In the genomic region with DNA sequence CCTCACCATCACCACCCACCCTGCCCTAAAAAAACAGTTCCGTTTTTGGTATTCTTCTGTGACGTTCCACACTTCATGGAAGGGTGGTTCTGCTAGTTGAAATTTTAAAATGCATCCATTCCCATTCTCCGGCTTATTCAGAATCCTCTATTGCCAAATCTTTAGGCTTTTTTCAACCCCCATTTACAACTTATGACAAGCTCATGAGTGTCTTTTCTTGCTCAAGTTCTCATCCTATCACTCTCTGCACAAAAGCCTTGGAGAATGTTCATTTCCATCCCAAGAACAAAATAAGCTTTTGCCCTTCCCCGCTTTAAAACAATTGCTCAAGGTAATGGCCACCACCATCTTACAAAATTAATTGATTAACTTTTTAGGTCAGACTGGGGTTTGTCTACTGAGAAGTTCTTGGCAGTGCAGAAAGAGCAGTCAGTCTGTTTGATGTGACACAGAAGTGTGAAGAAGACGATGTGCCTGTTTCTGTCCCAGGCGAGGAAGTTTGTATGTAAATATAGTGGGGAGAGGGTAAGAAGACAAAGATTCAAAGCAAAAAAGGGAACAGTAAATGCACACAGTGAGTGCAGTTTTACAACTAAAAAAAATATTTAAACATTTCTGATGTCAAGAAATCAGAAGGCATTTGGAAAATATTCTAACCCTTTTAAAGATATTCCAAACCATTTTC, we compare ENCODE assay signal across 13 cellular contexts.
DNase-seq lines count a peak whose midpoint lies in the region; ATAC-seq, FAIRE-seq and TF ChIP-seq lines count a peak whose summit lies in the region.
"Had no signal": no experiment of that assay in that cellular context is flagged by ENCODE, and none has a peak within 500 bp of the region (broad histone marks: within the 10 kb centered on the region; RNA-seq: fewer than 3 reads in every experiment).

No MANE protein-coding gene starts in this region.

- H3K4me3 Mint-ChIP-seq in astrocyte (ENCODE audit: unreplicated experiment): no peak overlapping the region
- no peak overlapping the region for H3K4me3 Mint-ChIP-seq in activated T-helper 1 cell treated with anti-CD3 and anti-CD28 coated beads, Interleukin-12 subunit alpha, Interleukin-12 subunit beta, Interleukin-2, Interleukin-4 antibody, amounts not matched to agents 30 ng/mL and 10 ng/mL and 1 ng/mL, durations not matched to agents 14 hours and 24 hours and 36 hours
- H3K4me3 Mint-ChIP-seq in CD4-positive, alpha-beta T cell: no peak overlapping the region

- H3K36me3 Mint-ChIP-seq in astrocyte (ENCODE audit: low read depth, unreplicated experiment): peaks cover 13% of the 10 kb centered on the region
- H3K36me3 Mint-ChIP-seq in activated T-helper 1 cell treated with anti-CD3 and anti-CD28 coated beads, Interleukin-12 subunit alpha, Interleukin-12 subunit beta, Interleukin-2, Interleukin-4 antibody, amounts not matched to agents 30 ng/mL and 10 ng/mL and 1 ng/mL, durations not matched to agents 14 hours and 24 hours and 36 hours (ENCODE audit: low read depth): peaks cover 2% of the 10 kb centered on the region
- H3K36me3 Mint-ChIP-seq in CD4-positive, alpha-beta T cell (ENCODE audit: low read depth): no peaks in the 10 kb centered on the region

- peaks cover 16% of the 10 kb centered on the region for H3K9me3 Mint-ChIP-seq in astrocyte (ENCODE audit: unreplicated experiment)
- H3K9me3 Mint-ChIP-seq in activated T-helper 1 cell treated with anti-CD3 and anti-CD28 coated beads, Interleukin-12 subunit alpha, Interleukin-12 subunit beta, Interleukin-2, Interleukin-4 antibody, amounts not matched to agents 30 ng/mL and 10 ng/mL and 1 ng/mL, durations not matched to agents 14 hours and 24 hours and 36 hours: no peaks in the 10 kb centered on the region
- no peaks in the 10 kb centered on the region for H3K9me3 Mint-ChIP-seq in CD4-positive, alpha-beta T cell

- ATAC-seq in GM18502 (IDR thresholded peaks at IDR 0.05; ENCODE audit: poor library complexity, unreplicated experiment) (peak; percentile 85), GM21381 (IDR thresholded peaks at IDR 0.05; ENCODE audit: unreplicated experiment) (peak; percentile 65), HG02973 (IDR thresholded peaks at IDR 0.05; ENCODE audit: unreplicated experiment) (peak; percentile 45)
- no peak for ATAC-seq in CD4-positive, alpha-beta T cell (ENCODE audit: poor library complexity)
- ATAC-seq: pancreas had no signal

- H3K9ac ChIP-seq in astrocyte (ENCODE audit: low read length): no peak overlapping the region

- POLR2A ChIA-PET in CD4-positive, alpha-beta T cell (lab: Charles Lee): no interaction called here

- no peak overlapping the region for H3K4me3 ChIP-seq in astrocyte (ENCODE audit: insufficient read depth, low read depth, low read length)
- H3K4me3 ChIP-seq: pancreas had no signal

- intact Hi-C loops in activated T-helper 1 cell treated with anti-CD3 and anti-CD28 coated beads, Interleukin-12 subunit alpha, Interleukin-12 subunit beta, Interleukin-2, Interleukin-4 antibody, amounts not matched to agents 30 ng/mL and 10 ng/mL and 1 ng/mL, durations not matched to agents 14 hours and 24 hours and 36 hours (cut with micrococcal nuclease): no loop called here
- intact Hi-C loops in CD4-positive, alpha-beta T cell (cut with DNase I, micrococcal nuclease): no loop called here

- H3K27me3 Mint-ChIP-seq in astrocyte (ENCODE audit: low read depth, unreplicated experiment): no peaks in the 10 kb centered on the region
- peaks cover 12% of the 10 kb centered on the region for H3K27me3 Mint-ChIP-seq in activated T-helper 1 cell treated with anti-CD3 and anti-CD28 coated beads, Interleukin-12 subunit alpha, Interleukin-12 subunit beta, Interleukin-2, Interleukin-4 antibody, amounts not matched to agents 30 ng/mL and 10 ng/mL and 1 ng/mL, durations not matched to agents 14 hours and 24 hours and 36 hours (ENCODE audit: insufficient read depth)
- H3K27me3 Mint-ChIP-seq in CD4-positive, alpha-beta T cell: peaks cover 30% of the 10 kb centered on the region

- H3K27ac Mint-ChIP-seq in astrocyte (ENCODE audit: unreplicated experiment): peak overlapping the region; percentile 7
- H3K27ac Mint-ChIP-seq in activated T-helper 1 cell treated with anti-CD3 and anti-CD28 coated beads, Interleukin-12 subunit alpha, Interleukin-12 subunit beta, Interleukin-2, Interleukin-4 antibody, amounts not matched to agents 30 ng/mL and 10 ng/mL and 1 ng/mL, durations not matched to agents 14 hours and 24 hours and 36 hours: no peak overlapping the region
- no peak overlapping the region for H3K27ac Mint-ChIP-seq in CD4-positive, alpha-beta T cell

- H4K20me1 ChIP-seq in astrocyte (ENCODE audit: insufficient read depth, low read length): no peaks in the 10 kb centered on the region

- DNase-seq in astrocyte (ENCODE audit: low read depth): no peak
- DNase-seq in activated T-helper 1 cell treated with anti-CD3 and anti-CD28 coated beads, Interleukin-12 subunit alpha, Interleukin-12 subunit beta, Interleukin-2, Interleukin-4 antibody, amounts not matched to agents 30 ng/mL and 10 ng/mL and 1 ng/mL, durations not matched to agents 14 hours and 24 hours and 36 hours (ENCODE audit: low spot score): no peak
- DNase-seq in NCI-H345 treated with DMSO at 0.1 percent for 48 hours (lab: John Stamatoyannopoulos, UW; ENCODE audit: unreplicated experiment): no peak
- DNase-seq in dermis blood vessel endothelial cell: no peak
- DNase-seq in CD4-positive, alpha-beta T cell: no peak
- DNase-seq: activated CD8-positive, alpha-beta memory T cell treated with anti-CD3 and anti-CD28 coated beads, Interleukin-2, amount 50 U/mL, for 48 hours; C1 segment of cervical spinal cord; glutamatergic neuron; pancreas; RPMI8226 had no signal

- peaks cover 15% of the 10 kb centered on the region for H3K4me1 Mint-ChIP-seq in astrocyte (ENCODE audit: low read depth, unreplicated experiment)
- H3K4me1 Mint-ChIP-seq in activated T-helper 1 cell treated with anti-CD3 and anti-CD28 coated beads, Interleukin-12 subunit alpha, Interleukin-12 subunit beta, Interleukin-2, Interleukin-4 antibody, amounts not matched to agents 30 ng/mL and 10 ng/mL and 1 ng/mL, durations not matched to agents 14 hours and 24 hours and 36 hours (ENCODE audit: low read depth): peaks cover 5% of the 10 kb centered on the region
- no peaks in the 10 kb centered on the region for H3K4me1 Mint-ChIP-seq in CD4-positive, alpha-beta T cell (ENCODE audit: low read depth)

- H3K27me3 ChIP-seq in astrocyte (ENCODE audit: insufficient read depth, low read length): no peaks in the 10 kb centered on the region
- no peaks in the 10 kb centered on the region for H3K27me3 ChIP-seq in CD4-positive, alpha-beta T cell (ENCODE audit: control insufficient read depth, insufficient read depth, low read length)
- H3K27me3 ChIP-seq: pancreas had no signal

- no peaks in the 10 kb centered on the region for H3K79me2 ChIP-seq in astrocyte (ENCODE audit: insufficient read depth, low read length)

- peak; percentile 64 for FAIRE-seq in astrocyte (lab: Jason Lieb, UNC)
- FAIRE-seq: pancreas had no signal

- H3K36me3 ChIP-seq in astrocyte (ENCODE audit: insufficient read depth, low read length): no peaks in the 10 kb centered on the region
- H3K36me3 ChIP-seq: pancreas had no signal

- H3K27ac ChIP-seq in astrocyte (ENCODE audit: low read depth, low read length): no peak overlapping the region
- no peak overlapping the region for H3K27ac ChIP-seq in CD4-positive, alpha-beta T cell (ENCODE audit: low read depth, low read length)
- H3K27ac ChIP-seq: pancreas had no signal

- H2AFZ ChIP-seq in astrocyte (ENCODE audit: low read depth, low read length): no peak overlapping the region

- H3K4me2 ChIP-seq in astrocyte (ENCODE audit: low read length): peak overlapping the region; percentile 3

- CTCF ChIA-PET in CD4-positive, alpha-beta T cell (lab: Charles Lee): no interaction called here

- peaks cover 7% of the 10 kb centered on the region for H3K4me1 ChIP-seq in astrocyte (ENCODE audit: insufficient read depth, low read length)
- H3K4me1 ChIP-seq: pancreas had no signal

- H3K9me3 ChIP-seq in astrocyte (ENCODE audit: insufficient read depth, low read depth, low read length): peaks cover 4% of the 10 kb centered on the region
- H3K9me3 ChIP-seq in CD4-positive, alpha-beta T cell (ENCODE audit: control insufficient read depth, low read length): no peaks in the 10 kb centered on the region
- H3K9me3 ChIP-seq: pancreas had no signal

- TF ChIP-seq CTCF in astrocyte (IDR thresholded peaks at IDR 0.05; ENCODE audit: insufficient read depth, low read depth, low read length): no peak
- TF ChIP-seq CTCF in CD4-positive, alpha-beta T cell (IDR thresholded peaks at IDR 0.05): no peak
